2 cellular contexts compared by ENCODE assay signal in the genomic region with DNA sequence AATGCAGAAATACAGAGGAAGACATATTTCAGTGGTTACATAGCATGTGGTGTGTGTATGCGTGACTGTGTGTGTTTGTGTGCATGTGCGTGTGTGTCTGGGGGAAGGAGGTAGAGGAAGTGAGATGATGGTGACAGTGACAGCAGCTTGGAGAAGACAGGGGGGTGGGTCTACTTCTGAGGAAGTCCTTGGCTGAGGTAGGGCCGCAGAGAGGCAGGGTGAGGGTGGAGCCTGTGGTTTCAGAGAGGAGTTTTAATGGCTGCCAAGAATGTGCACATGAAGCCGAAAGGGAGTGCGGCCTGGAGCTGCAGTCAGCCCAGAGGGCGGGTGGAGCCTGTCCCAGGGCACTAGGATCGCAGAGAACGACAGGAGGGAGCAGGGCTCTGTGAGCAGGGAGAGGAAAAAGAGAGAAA.
TF ChIP-seq lines count a peak whose summit lies in the region.

No MANE protein-coding gene starts in this region.

TF ChIP-seq in IMR-90, 13 proteins besides CTCF, POLR2A, EP300 and RAD21:
- TF ChIP-seq RFX5 (IDR thresholded peaks at IDR 0.05; ENCODE audit: low read depth, low read length): no peak
- TF ChIP-seq SMC3 (IDR thresholded peaks at IDR 0.05; ENCODE audit: low read depth, low read length): no peak
- TF ChIP-seq MAFK (IDR thresholded peaks at IDR 0.05; ENCODE audit: low read depth, low read length): no peak
- no peak for TF ChIP-seq CEBPB (IDR thresholded peaks at IDR 0.05; ENCODE audit: low read depth, low read length)
- no peak for TF ChIP-seq CHD1 (IDR thresholded peaks at IDR 0.05; ENCODE audit: low read depth, low read length)
- TF ChIP-seq ELK1 (IDR thresholded peaks at IDR 0.05; ENCODE audit: borderline replicate concordance, low read depth, low read length): no peak
- TF ChIP-seq NFE2L2 (IDR thresholded peaks at IDR 0.05; ENCODE audit: low read depth, low read length): no peak
- TF ChIP-seq RCOR1 (IDR thresholded peaks at IDR 0.05; ENCODE audit: insufficient replicate concordance, low read length): no peak
- no peak for TF ChIP-seq BHLHE40 (IDR thresholded peaks at IDR 0.05; ENCODE audit: low read depth, low read length)
- TF ChIP-seq MXI1 (IDR thresholded peaks at IDR 0.05; ENCODE audit: borderline replicate concordance, low read depth, low read length): no peak
- TF ChIP-seq, protein P1, sequence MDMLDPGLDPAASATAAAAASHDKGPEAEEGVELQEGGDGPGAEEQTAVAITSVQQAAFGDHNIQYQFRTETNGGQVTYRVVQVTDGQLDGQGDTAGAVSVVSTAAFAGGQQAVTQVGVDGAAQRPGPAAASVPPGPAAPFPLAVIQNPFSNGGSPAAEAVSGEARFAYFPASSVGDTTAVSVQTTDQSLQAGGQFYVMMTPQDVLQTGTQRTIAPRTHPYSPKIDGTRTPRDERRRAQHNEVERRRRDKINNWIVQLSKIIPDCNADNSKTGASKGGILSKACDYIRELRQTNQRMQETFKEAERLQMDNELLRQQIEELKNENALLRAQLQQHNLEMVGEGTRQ (IDR thresholded peaks at IDR 0.05; ENCODE audit: low read depth, low read length): no peak
- no peak for TF ChIP-seq MAZ (IDR thresholded peaks at IDR 0.05; ENCODE audit: borderline replicate concordance, low read depth, low read length)
- no peak for TF ChIP-seq FOS (IDR thresholded peaks at IDR 0.05; ENCODE audit: low read depth, low read length)

TF ChIP-seq in HepG2, 621 proteins besides CTCF, POLR2A, EP300 and RAD21:
- TF ChIP-seq SAP130 (CRISPR knock-in tag; IDR thresholded peaks at IDR 0.05; ENCODE audit: low read depth) (no peak), ZNF335 (CRISPR knock-in tag; IDR thresholded peaks at IDR 0.05) (no peak), NCOA5 (CRISPR knock-in tag; IDR thresholded peaks at IDR 0.05) (no peak), ZNF619 (CRISPR knock-in tag; IDR thresholded peaks at IDR 0.05) (no peak), ZNF251 (CRISPR knock-in tag; IDR thresholded peaks at IDR 0.05) (no peak), GTF2F1 (IDR thresholded peaks at IDR 0.05; ENCODE audit: low read length) (no peak), ZNF792 (CRISPR knock-in tag; IDR thresholded peaks at IDR 0.05) (no peak), RARA (CRISPR knock-in tag; IDR thresholded peaks at IDR 0.05) (no peak), GATAD2A (CRISPR knock-in tag; IDR thresholded peaks at IDR 0.05) (no peak), MTF1 (CRISPR knock-in tag; IDR thresholded peaks at IDR 0.05) (no peak), ZNF224 (CRISPR knock-in tag; IDR thresholded peaks at IDR 0.05) (no peak), SP5 (CRISPR knock-in tag; IDR thresholded peaks at IDR 0.05; ENCODE audit: borderline replicate concordance, low read depth) (no peak), BORCS8-MEF2B (CRISPR knock-in tag; IDR thresholded peaks at IDR 0.05) (no peak)
- TF ChIP-seq, protein P2, sequence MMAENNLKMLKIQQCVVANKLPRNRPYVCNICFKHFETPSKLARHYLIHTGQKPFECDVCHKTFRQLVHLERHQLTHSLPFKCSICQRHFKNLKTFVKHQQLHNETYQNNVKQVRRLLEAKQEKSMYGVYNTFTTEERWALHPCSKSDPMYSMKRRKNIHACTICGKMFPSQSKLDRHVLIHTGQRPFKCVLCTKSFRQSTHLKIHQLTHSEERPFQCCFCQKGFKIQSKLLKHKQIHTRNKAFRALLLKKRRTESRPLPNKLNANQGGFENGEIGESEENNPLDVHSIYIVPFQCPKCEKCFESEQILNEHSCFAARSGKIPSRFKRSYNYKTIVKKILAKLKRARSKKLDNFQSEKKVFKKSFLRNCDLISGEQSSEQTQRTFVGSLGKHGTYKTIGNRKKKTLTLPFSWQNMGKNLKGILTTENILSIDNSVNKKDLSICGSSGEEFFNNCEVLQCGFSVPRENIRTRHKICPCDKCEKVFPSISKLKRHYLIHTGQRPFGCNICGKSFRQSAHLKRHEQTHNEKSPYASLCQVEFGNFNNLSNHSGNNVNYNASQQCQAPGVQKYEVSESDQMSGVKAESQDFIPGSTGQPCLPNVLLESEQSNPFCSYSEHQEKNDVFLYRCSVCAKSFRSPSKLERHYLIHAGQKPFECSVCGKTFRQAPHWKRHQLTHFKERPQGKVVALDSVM (CRISPR knock-in tag; IDR thresholded peaks at IDR 0.05): no peak
